In the genomic region with DNA sequence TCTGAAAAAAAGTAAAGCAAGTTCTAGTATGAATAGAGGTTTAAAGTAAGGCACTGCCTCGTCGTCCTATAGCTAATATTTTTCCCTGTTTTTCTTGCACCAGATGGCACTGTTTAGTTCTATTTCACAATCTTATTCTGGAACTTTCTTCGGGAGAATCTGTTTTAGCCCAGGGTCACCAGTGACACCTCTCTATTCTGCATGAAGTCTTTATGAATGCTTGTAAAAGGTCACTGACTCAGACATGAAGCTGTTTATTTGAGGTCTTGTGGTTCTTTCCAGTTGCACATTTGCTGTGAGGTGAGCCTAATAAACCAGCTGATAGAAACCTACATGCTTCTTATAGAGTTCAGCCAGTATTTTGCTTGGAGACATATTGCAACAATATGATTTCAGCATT, we compare ENCODE assay signal across 13 cellular contexts.
A peak's percentile ranks its signal among the peaks of the same experiment; 100 is the strongest.
DNase-seq lines count a peak whose midpoint lies in the region; ATAC-seq and TF ChIP-seq lines count a peak whose summit lies in the region.
"Had no signal": no experiment of that assay in that cellular context is flagged by ENCODE, and none has a peak within 500 bp of the region (broad histone marks: within the 10 kb centered on the region; RNA-seq: fewer than 3 reads in every experiment).

No MANE protein-coding gene starts in this region.

- peaks cover 0 to 2% (median 0%) of the 10 kb centered on the region in 5 donors for H3K9me3 Mint-ChIP-seq in CD8-positive, alpha-beta memory T cell
- H3K9me3 Mint-ChIP-seq: stimulated activated naive CD8-positive, alpha-beta T cell treated with anti-CD3 and anti-CD28 coated beads, Interleukin-15, Interleukin-2, amounts not matched to agents 100 ng/mL and 50 ng/mL, for 24 hours had no signal

- H2AFZ ChIP-seq in PC-3 (ENCODE audit: low read length) = no peak overlapping the region

- no peaks in the 10 kb centered on the region for H4K20me1 ChIP-seq in PC-3 (ENCODE audit: low read length)

- peak overlapping the region in 1 of 8 donors; percentile 1 for H3K27ac Mint-ChIP-seq in CD8-positive, alpha-beta memory T cell
- H3K27ac Mint-ChIP-seq: activated CD8-positive, alpha-beta T cell treated with anti-CD3 and anti-CD28 coated beads, Interleukin-2, amount 10 ng/mL, durations not matched to agents 7 days and 5 days; stimulated activated naive CD8-positive, alpha-beta T cell treated with anti-CD3 and anti-CD28 coated beads, Interleukin-15, Interleukin-2, amounts not matched to agents 100 ng/mL and 50 ng/mL, for 24 hours had no signal

- H3F3A ChIP-seq in PC-3 (ENCODE audit: low read length, unreplicated experiment) = no peaks in the 10 kb centered on the region

- POLR2A ChIA-PET in Panc1 (lab: Charles Lee) = interaction anchor here (0.6 kb wide), 1 partner anchor 119 kb away, joined by 6 read pairs; no protein-coding TSS in a partner anchor
- POLR2A ChIA-PET in CD8-positive, alpha-beta memory T cell (lab: Charles Lee) = no interaction called here
- POLR2A ChIA-PET in PC-3 (lab: Charles Lee; ENCODE audit: unreplicated experiment) = no interaction called here

- H3K4me1 ChIP-seq in Panc1 (ENCODE audit: control insufficient read depth, insufficient read depth, low read length) (no peaks in the 10 kb centered on the region), PC-3 (ENCODE audit: insufficient read depth, low read length) (no peaks in the 10 kb centered on the region)
- no peaks in the 10 kb centered on the region for H3K4me1 ChIP-seq in CD8-positive, alpha-beta memory T cell (ENCODE audit: insufficient read depth, low read length)

- no peaks in the 10 kb centered on the region for H3K36me3 Mint-ChIP-seq in CD8-positive, alpha-beta memory T cell

- in situ Hi-C loops in Panc1 (cut with HindIII; ENCODE audit: low pct_unique_long_range_greater_than_20kb, low sequenced_read_pairs) = no loop called here

- DNase-seq in GM12865 (ENCODE audit: low read depth) (no peak), Panc1 (ENCODE audit: low read depth, low spot score) (no peak), fibroblast of the aortic adventitia (ENCODE audit: low read depth) (peak; percentile 47), retina (peak; percentile 15), PC-3 (no peak)
- DNase-seq in CD8-positive, alpha-beta memory T cell = no peak
- DNase-seq: activated CD8-positive, alpha-beta T cell treated with anti-CD3 and anti-CD28 coated beads, Interleukin-2, amount 10 ng/mL, durations not matched to agents 7 days and 5 days; effector CD4-positive, alpha-beta T cell; NCI-H524 treated with DMSO at 0.1 percent for 48 hours; occipital lobe had no signal

- no peak overlapping the region for H3K9ac ChIP-seq in PC-3 (ENCODE audit: low read length)

- no peaks in the 10 kb centered on the region for H3K79me2 ChIP-seq in PC-3 (ENCODE audit: low read length)

- H3K4me3 ChIP-seq in GM12865 (ENCODE audit: low read depth, low read length) = no peak overlapping the region
- no peak overlapping the region for H3K4me3 ChIP-seq in Panc1 (ENCODE audit: low read depth in 2 of 2, low read length in 2 of 2)
- no peak overlapping the region for H3K4me3 ChIP-seq in fibroblast of the aortic adventitia (ENCODE audit: low read depth, low read length)
- H3K4me3 ChIP-seq in CD8-positive, alpha-beta memory T cell (ENCODE audit: low read length) = no peak overlapping the region
- no peak overlapping the region for H3K4me3 ChIP-seq in PC-3 (ENCODE audit: low read length)

- intact Hi-C loops in Panc1 (cut with micrococcal nuclease; ENCODE audit: unreplicated experiment) = no loop called here
- intact Hi-C loops in PC-3 (cut with micrococcal nuclease) = no loop called here

- H3K27me3 Mint-ChIP-seq in CD8-positive, alpha-beta memory T cell = peaks cover 0 to 4% of the 10 kb centered on the region in 2 donors
- H3K27me3 Mint-ChIP-seq: stimulated activated naive CD8-positive, alpha-beta T cell treated with anti-CD3 and anti-CD28 coated beads, Interleukin-15, Interleukin-2, amounts not matched to agents 100 ng/mL and 50 ng/mL, for 24 hours had no signal

- H3K27ac ChIP-seq in Panc1 (ENCODE audit: low read length) (no peak overlapping the region), PC-3 (ENCODE audit: low read length) (no peak overlapping the region)
- no peak overlapping the region for H3K27ac ChIP-seq in CD8-positive, alpha-beta memory T cell (ENCODE audit: low read depth, low read length)

- H3K4me3 Mint-ChIP-seq in CD8-positive, alpha-beta memory T cell = no peak overlapping the region
- H3K4me3 Mint-ChIP-seq: activated CD8-positive, alpha-beta T cell treated with anti-CD3 and anti-CD28 coated beads, Interleukin-2, amount 10 ng/mL, durations not matched to agents 7 days and 5 days; stimulated activated naive CD8-positive, alpha-beta T cell treated with anti-CD3 and anti-CD28 coated beads, Interleukin-15, Interleukin-2, amounts not matched to agents 100 ng/mL and 50 ng/mL, for 24 hours had no signal

- H3K9me2 ChIP-seq in PC-3 (replicated peaks; ENCODE audit: low read length) = no peaks in the 10 kb centered on the region

- CTCF ChIA-PET in Panc1 (lab: Charles Lee) (interaction anchor here (0.6 to 1.8 kb wide), 2 partner anchors 119 to 428 kb away, joined by 9 to 10 read pairs; no protein-coding TSS in a partner anchor), PC-3 (lab: Charles Lee) (no interaction called here)
- CTCF ChIA-PET in CD8-positive, alpha-beta memory T cell (lab: Charles Lee) = interaction anchor here (1.2 kb wide), 1 partner anchor 20 kb away, joined by 3 read pairs; no protein-coding TSS in a partner anchor

- no peak for ATAC-seq in Panc1
- no peak for ATAC-seq in PC-3
- ATAC-seq in GM21786 (IDR thresholded peaks at IDR 0.05; ENCODE audit: unreplicated experiment) = no peak
- ATAC-seq in HG02588 (IDR thresholded peaks at IDR 0.05; ENCODE audit: unreplicated experiment) = no peak
- ATAC-seq: activated CD8-positive, alpha-beta T cell treated with anti-CD3 and anti-CD28 coated beads, Interleukin-2, amount 10 ng/mL, durations not matched to agents 7 days and 5 days had no signal

- no peaks in the 10 kb centered on the region for H3K4me1 Mint-ChIP-seq in CD8-positive, alpha-beta memory T cell

- TF ChIP-seq CTCF in GM12865 (IDR thresholded peaks at IDR 0.05; ENCODE audit: insufficient read depth, low read depth, low read length, missing control alignments) (peak; percentile 1), Panc1 (IDR thresholded peaks at IDR 0.05) (peak; percentile 22; the same call in 1 of the 2 replicates), fibroblast of the aortic adventitia (IDR thresholded peaks at IDR 0.05; ENCODE audit: insufficient read depth, low read length) (peak; percentile 24), PC-3 (conservative IDR thresholded peaks at IDR 0.05; ENCODE audit: low read depth, low read length) (no peak)

- no peaks in the 10 kb centered on the region for H3K36me3 ChIP-seq in Panc1 (ENCODE audit: control insufficient read depth, insufficient read depth, low read length)
- H3K36me3 ChIP-seq in CD8-positive, alpha-beta memory T cell (ENCODE audit: insufficient read depth, low read length) = no peaks in the 10 kb centered on the region
- no peaks in the 10 kb centered on the region for H3K36me3 ChIP-seq in PC-3 (ENCODE audit: low read depth, low read length)

- H3K4me2 ChIP-seq in PC-3 (ENCODE audit: low read length) = no peak overlapping the region

- H3K9me3 ChIP-seq in Panc1 (ENCODE audit: control insufficient read depth, insufficient read depth, low read depth, low read length) (no peaks in the 10 kb centered on the region), PC-3 (ENCODE audit: low read length) (peaks cover 4% of the 10 kb centered on the region)
- H3K9me3 ChIP-seq in CD8-positive, alpha-beta memory T cell (ENCODE audit: low read length) = no peaks in the 10 kb centered on the region

- H3K27me3 ChIP-seq in Panc1 (ENCODE audit: control insufficient read depth, insufficient read depth, low read length) (no peaks in the 10 kb centered on the region), PC-3 (ENCODE audit: low read length) (no peaks in the 10 kb centered on the region)
- H3K27me3 ChIP-seq in CD8-positive, alpha-beta memory T cell (ENCODE audit: insufficient read depth, low read length, poor library complexity, severe bottlenecking) = no peaks in the 10 kb centered on the region

- BruUV-seq in Panc1 (replicated peaks; lab: Mats Ljungman, UMichigan) = no TSS peak
- no TSS peak for BruUV-seq in PC-3 (replicated peaks; lab: Mats Ljungman, UMichigan)

Comparison
In these comparisons a context has a peak if more than half of its experiments do, and no peak if none do; other contexts are left out.
1. DNase-seq: peak in fibroblast of the aortic adventitia (single experiment) and retina (single experiment); none in GM12865 (single experiment), Panc1 (single experiment), CD8-positive, alpha-beta memory T cell (0 of 5) and PC-3 (single experiment).